Comparison of ENCODE assay signal across 29 cellular contexts in the genomic region with DNA sequence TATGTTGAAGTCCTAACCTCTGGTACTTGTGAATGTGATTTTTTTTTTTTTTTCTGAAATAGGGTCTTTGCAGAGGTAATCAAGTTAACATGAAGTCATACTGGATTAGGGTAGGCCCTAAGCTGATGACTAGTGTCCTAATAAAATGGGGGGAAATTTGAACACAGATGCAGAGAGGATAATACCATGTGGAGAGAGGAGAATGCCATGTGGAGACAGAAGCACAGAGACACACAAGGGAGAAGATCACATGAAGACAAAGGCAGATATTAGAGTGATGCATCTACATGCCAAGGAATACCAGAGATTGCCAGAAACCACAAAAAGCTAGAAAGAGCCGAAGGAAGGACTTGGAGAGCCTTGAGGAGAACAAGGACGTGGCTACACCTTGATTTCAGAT. TPM values are rescaled to one million over a fixed set of nuclear protein-coding genes. Genes with fewer than 3 reads are reported as not detected.
"Had no signal": no experiment of that assay in that cellular context is flagged by ENCODE, and none has a peak within 500 bp of the region (broad histone marks: within the 10 kb centered on the region; RNA-seq: fewer than 3 reads in every experiment).

No MANE protein-coding gene starts in this region.

- H3K4me1 ChIP-seq: esophagus muscularis mucosa, foreskin keratinocyte, gastroesophageal sphincter, left lung, lower lobe of right lung had no signal

- H3K4me3 ChIP-seq: coronary artery, dorsolateral prefrontal cortex, esophagus muscularis mucosa, gastroesophageal sphincter, heart left ventricle, hepatocyte, left lung, lower lobe of right lung, mucosa of descending colon had no signal

- H3K79me2 ChIP-seq: hepatocyte had no signal

- H3K36me3 ChIP-seq: esophagus muscularis mucosa, gastroesophageal sphincter, heart left ventricle, left lung, lower lobe of right lung had no signal

- H2AFZ ChIP-seq: hepatocyte had no signal

- H3K9me3 ChIP-seq: esophagus muscularis mucosa, gastroesophageal sphincter, lower lobe of right lung, mucosa of descending colon had no signal

- DNase-seq: dermis blood vessel endothelial cell; dorsolateral prefrontal cortex; effector CD4-positive, alpha-beta T cell; effector memory CD4-positive, alpha-beta T cell; heart left ventricle; hypothalamus; immature natural killer cell; left cardiac atrium; left lung; left ventricle myocardium superior; lower lobe of right lung; mesenchymal stem cell; mucosa of descending colon had no signal

- FAIRE-seq: colon, endothelial cell of umbilical vein, frontal cortex, islet of Langerhans, keratinocyte had no signal

- ATAC-seq: foreskin keratinocyte, gastroesophageal sphincter, heart left ventricle, left cardiac atrium, left lung, left ventricle myocardium superior, lower lobe of right lung, mucosa of descending colon had no signal

- H3K4me2 ChIP-seq: hepatocyte had no signal

- H3K4me3 Mint-ChIP-seq: immature natural killer cell, mesothelial cell of epicardium had no signal

- H3K27ac ChIP-seq: coronary artery, dorsolateral prefrontal cortex, esophagus muscularis mucosa, foreskin keratinocyte, gastroesophageal sphincter, heart left ventricle, hepatocyte, left lung, lower lobe of right lung had no signal

- H3K27ac Mint-ChIP-seq: mesothelial cell of epicardium had no signal

- H3K27me3 ChIP-seq: dorsolateral prefrontal cortex, esophagus muscularis mucosa, foreskin keratinocyte, gastroesophageal sphincter, heart left ventricle, hepatocyte, left lung had no signal

RNA-seq across cellular contexts. Expression of gene ARMC3, which starts 28.5 kb away (rescaled TPM):
- total RNA-seq: dermis blood vessel endothelial cell, endothelial cell of umbilical vein, fibroblast of lung, fibroblast of villous mesenchyme, foreskin keratinocyte, gastroesophageal sphincter, heart left ventricle, hepatocyte, left cardiac atrium, left ventricle myocardium superior, lower leg skin, lung microvascular endothelial cell, mesenteric fat pad, mucosa of descending colon had no signal
